ENCODE assay signal across 16 cellular contexts in genomic region chr2:112643488-112643887, GRCh38. TPM values are rescaled to one million over a fixed set of nuclear protein-coding genes. Genes with fewer than 3 reads are reported as not detected.
DNase-seq lines count a peak whose midpoint lies in the region; ATAC-seq and TF ChIP-seq lines count a peak whose summit lies in the region.
"Had no signal": no experiment of that assay in that cellular context is flagged by ENCODE, and none has a peak within 500 bp of the region (broad histone marks: within the 10 kb centered on the region; RNA-seq: fewer than 3 reads in every experiment).

No MANE protein-coding gene starts in this region.

- BruUV-seq in PC-9 (replicated peaks; lab: Mats Ljungman, UMichigan) = no TSS peak

- H2AFZ ChIP-seq in PC-9 = no peak overlapping the region

- H3K36me3 Mint-ChIP-seq in CD4-positive, alpha-beta memory T cell = peaks cover 6 to 19% of the 10 kb centered on the region in 2 donors
- H3K36me3 Mint-ChIP-seq in nephron (ENCODE audit: low read depth) = peaks cover 8% of the 10 kb centered on the region
- H3K36me3 Mint-ChIP-seq: IgD-negative memory B cell had no signal

- peaks cover 49% of the 10 kb centered on the region for H3K79me2 ChIP-seq in PC-9 (ENCODE audit: low read depth)

- H3K4me3 Mint-ChIP-seq in CD4-positive, alpha-beta memory T cell = peak overlapping the region in 4 of 8 donors; percentile 22 to 92 (median 48)
- peak overlapping the region; percentile 33 to 91 (median 42) for H3K4me3 Mint-ChIP-seq in nephron
- H3K4me3 Mint-ChIP-seq: stimulated activated naive B cell treated with anti-CD40 and anti-IgM and Interleukin-4, amounts not matched to agents 10 μg/mL and 1 μg/mL and 100 μg/mL, for 72 hours had no signal

- peak overlapping the region in 4 of 7 donors; percentile 5 to 80 (median 60) for H3K27ac Mint-ChIP-seq in CD4-positive, alpha-beta memory T cell
- H3K27ac Mint-ChIP-seq in nephron = peak overlapping the region in 2 of 3 experiments; percentile 27 to 87
- H3K27ac Mint-ChIP-seq: B cell; stimulated activated naive B cell treated with anti-CD40 and anti-IgM and Interleukin-4, amounts not matched to agents 10 μg/mL and 1 μg/mL and 100 μg/mL, for 72 hours had no signal

- peak overlapping the region in 1 of 2 donors; percentile 83 for H3K9ac ChIP-seq in colonic mucosa (ENCODE audit: low read depth in 2 of 2, low read length in 2 of 2)

- POLR2A ChIA-PET in CD4-positive, alpha-beta memory T cell (lab: Charles Lee; ENCODE audit: partially characterized antibody) = interaction anchor here (9.5 kb wide), 1 partner anchor 13 kb away, joined by 521 read pairs; no protein-coding TSS in a partner anchor
- POLR2A ChIA-PET in PC-9 (lab: Charles Lee; ENCODE audit: unreplicated experiment) = no interaction called here

- intact Hi-C loops in CD4-positive, alpha-beta memory T cell (cut with micrococcal nuclease) = no loop called here
- intact Hi-C loops in PC-9 (cut with micrococcal nuclease; ENCODE audit: unreplicated experiment) (loop anchor here (5.0 to 10.0 kb wide), 2 partner anchors 431 to 644 kb away; no protein-coding TSS in a partner anchor), colonic mucosa (cut with DNase I) (no loop called here)

- peaks cover 17% of the 10 kb centered on the region for H4K20me1 ChIP-seq in PC-9 (ENCODE audit: insufficient read depth)

- no peaks in the 10 kb centered on the region for H3K27me3 Mint-ChIP-seq in CD4-positive, alpha-beta memory T cell
- H3K27me3 Mint-ChIP-seq in nephron (ENCODE audit: low read depth) = peaks cover 8% of the 10 kb centered on the region
- H3K27me3 Mint-ChIP-seq: B cell; IgD-negative memory B cell; stimulated activated naive B cell treated with anti-CD40 and anti-IgM and Interleukin-4, amounts not matched to agents 10 μg/mL and 1 μg/mL and 100 μg/mL, for 72 hours had no signal

- H3K9me3 ChIP-seq in CD4-positive, alpha-beta memory T cell (ENCODE audit: control insufficient read depth in 1 of 2, low read length in 2 of 2) = no peaks in the 10 kb centered on the region
- H3K9me3 ChIP-seq in PC-9 (ENCODE audit: insufficient read depth, low read depth) (no peaks in the 10 kb centered on the region), colonic mucosa (no peaks in the 10 kb centered on the region)
- H3K9me3 ChIP-seq: uterus had no signal

- TF ChIP-seq CTCF in PC-9 (conservative IDR thresholded peaks at IDR 0.05) (no peak), colonic mucosa (IDR thresholded peaks at IDR 0.05) (no peak), nephron (IDR thresholded peaks at IDR 0.05; ENCODE audit: unreplicated experiment in 3 of 3) (no peak), GM10266 (IDR thresholded peaks at IDR 0.05; ENCODE audit: control insufficient read depth, insufficient read depth, low read depth, missing control alignments) (no peak)

- CTCF ChIA-PET in CD4-positive, alpha-beta memory T cell (lab: Charles Lee; ENCODE audit: partially characterized antibody) = interaction anchor here (10.7 kb wide), 1 partner anchor 14 kb away, joined by 243 read pairs; no protein-coding TSS in a partner anchor
- CTCF ChIA-PET in PC-9 (lab: Charles Lee) = no interaction called here

- peaks cover 24 to 45% (median 32%) of the 10 kb centered on the region in 4 donors for H3K4me1 Mint-ChIP-seq in CD4-positive, alpha-beta memory T cell
- H3K4me1 Mint-ChIP-seq in nephron = peaks cover 18% of the 10 kb centered on the region

- ATAC-seq in HG03342 (IDR thresholded peaks at IDR 0.05; ENCODE audit: unreplicated experiment) = no peak
- ATAC-seq: stimulated activated naive B cell treated with anti-CD40 and anti-IgM and Interleukin-4, amounts not matched to agents 10 μg/mL and 1 μg/mL and 100 μg/mL, for 72 hours had no signal

- H3K4me2 ChIP-seq in PC-9 = peak overlapping the region; percentile 98

- H3K9me2 ChIP-seq in PC-9 (ENCODE audit: insufficient read depth) = no peaks in the 10 kb centered on the region

- no peak overlapping the region for H3K27ac ChIP-seq in CD4-positive, alpha-beta memory T cell (ENCODE audit: low read depth, low read length)
- H3K27ac ChIP-seq in PC-9 = peak overlapping the region; percentile 99
- H3K27ac ChIP-seq in colonic mucosa = peak overlapping the region; percentile 97

- no peaks in the 10 kb centered on the region for H3K27me3 ChIP-seq in CD4-positive, alpha-beta memory T cell (ENCODE audit: insufficient read depth, low read length)
- H3K27me3 ChIP-seq in PC-9 (ENCODE audit: insufficient read depth, low read depth) (no peaks in the 10 kb centered on the region), colonic mucosa (no peaks in the 10 kb centered on the region)
- H3K27me3 ChIP-seq: uterus had no signal

- H3K4me3 ChIP-seq in CD4-positive, alpha-beta memory T cell (ENCODE audit: low read length in 2 of 2) = no peak overlapping the region
- peak overlapping the region; percentile 19; the same call in 1 of the 2 replicates for H3K4me3 ChIP-seq in PC-9
- H3K4me3 ChIP-seq in colonic mucosa = no peak overlapping the region
- H3K4me3 ChIP-seq: coronary artery, uterus had no signal

- no peaks in the 10 kb centered on the region for H3K9me3 Mint-ChIP-seq in CD4-positive, alpha-beta memory T cell
- H3K9me3 Mint-ChIP-seq in nephron = no peaks in the 10 kb centered on the region
- H3K9me3 Mint-ChIP-seq: IgD-negative memory B cell; stimulated activated naive B cell treated with anti-CD40 and anti-IgM and Interleukin-4, amounts not matched to agents 10 μg/mL and 1 μg/mL and 100 μg/mL, for 72 hours had no signal

- DNase-seq in CD4-positive, alpha-beta memory T cell = no peak
- no peak for DNase-seq in PC-9
- DNase-seq in colonic mucosa = no peak
- DNase-seq in GM10266 (ENCODE audit: extremely low spot score) = no peak
- DNase-seq in NCI-H1694 treated with DMSO at 0.1 percent for 48 hours (lab: John Stamatoyannopoulos, UW) = no peak
- no peak for DNase-seq in middle frontal gyrus (ENCODE audit: extremely low spot score, low spot score)
- DNase-seq: HCEC 1CT; NCI-H1048; NCI-H774; stimulated activated naive B cell treated with anti-CD40 and anti-IgM and Interleukin-4, amounts not matched to agents 10 μg/mL and 1 μg/mL and 100 μg/mL, for 72 hours; uterus had no signal

- H3K4me1 ChIP-seq in CD4-positive, alpha-beta memory T cell (ENCODE audit: insufficient read depth, low read length) = peaks cover 32% of the 10 kb centered on the region
- H3K4me1 ChIP-seq in PC-9 (replicated peaks; ENCODE audit: insufficient read depth) = peaks cover 65% of the 10 kb centered on the region
- peaks cover 6% of the 10 kb centered on the region for H3K4me1 ChIP-seq in colonic mucosa

- H3K36me3 ChIP-seq in CD4-positive, alpha-beta memory T cell (ENCODE audit: insufficient read depth, low read length) = peaks cover 11% of the 10 kb centered on the region
- H3K36me3 ChIP-seq in PC-9 (ENCODE audit: low read depth) (peaks cover 19% of the 10 kb centered on the region), colonic mucosa (no peaks in the 10 kb centered on the region)
- H3K36me3 ChIP-seq: uterus had no signal

- peaks cover 77% of the 10 kb centered on the region for H3F3A ChIP-seq in PC-9 (ENCODE audit: insufficient read depth, low read depth)

RNA-seq across cellular contexts. Expression of gene SLC20A1, which starts 2.3 kb away (rescaled TPM):
- total RNA-seq in CD4-positive, alpha-beta memory T cell = 10 to 100 TPM; 93.5 to 94.0 TPM
- 10 to 100 TPM; 25.5 to 36.7 TPM for polyA plus RNA-seq in CD4-positive, alpha-beta memory T cell
- 99.9 and 106 TPM in 2 replicates for total RNA-seq in PC-9 (2021)
- total RNA-seq in colonic mucosa = 100 to 1,000 TPM in 1 of 2 donors, 10 to 100 TPM in 1; 50.9 to 119 TPM

RNA-seq across cellular contexts. Expression of gene CHCHD5, which starts 59.1 kb away (rescaled TPM):
- total RNA-seq in CD4-positive, alpha-beta memory T cell = 10 to 100 TPM; 23.3 to 24.9 TPM
- 10 to 100 TPM; 40.2 to 71.1 TPM for polyA plus RNA-seq in CD4-positive, alpha-beta memory T cell
- total RNA-seq in PC-9 (2021) (38.4 and 64.3 TPM in 2 replicates), colonic mucosa (10 to 100 TPM; 27.0 to 39.5 TPM)
